ENCODE assay signal across 23 cellular contexts in the genomic region with DNA sequence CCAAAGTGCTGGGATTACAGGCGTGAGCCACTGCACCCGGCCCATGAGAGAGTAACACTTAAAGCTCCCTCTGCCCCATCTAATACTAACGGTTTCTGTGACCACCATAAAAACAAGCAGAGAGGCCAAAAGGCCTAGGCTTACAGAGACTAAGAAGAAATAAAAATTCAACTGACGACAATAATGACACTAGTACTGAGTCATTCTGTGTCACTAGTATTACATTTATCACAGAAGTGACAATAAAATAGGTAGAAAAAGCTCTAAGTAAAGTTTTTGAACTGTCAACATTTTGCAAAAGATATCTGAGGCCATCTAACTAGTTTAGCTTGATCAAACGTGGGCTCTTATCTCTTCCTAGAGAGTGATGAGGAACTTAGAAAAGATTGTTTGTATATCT.
"Had no signal": no experiment of that assay in that cellular context is flagged by ENCODE, and none has a peak within 500 bp of the region (broad histone marks: within the 10 kb centered on the region; RNA-seq: fewer than 3 reads in every experiment).

No MANE protein-coding gene starts in this region.

- ATAC-seq: activated CD4-positive, CD25-positive, alpha-beta regulatory T cell treated with anti-CD3 and anti-CD28 coated beads, Interleukin-2, amount 50 U/mL, for 24 hours; activated T-cell treated with anti-CD3 and anti-CD28 coated beads, Interleukin-2, amount 50 U/mL, for 4 hours; body of pancreas; left lung; natural killer cell had no signal

- H3K9me3 ChIP-seq: body of pancreas, esophagus muscularis mucosa, left lung, neutrophil, thyroid gland had no signal

- H3K27me3 Mint-ChIP-seq: activated naive CD8-positive, alpha-beta T cell had no signal

- H3K4me3 Mint-ChIP-seq: activated naive CD8-positive, alpha-beta T cell; activated T-cell treated with anti-CD3 and anti-CD28 coated beads, Interleukin-2, amount 50 U/mL, for 4 hours; natural killer cell had no signal

- DNase-seq: activated CD4-positive, alpha-beta T cell treated with anti-CD3 and anti-CD28 coated beads, Interleukin-2, amount 50 U/mL, for 4 hours; activated gamma-delta T cell treated with Interleukin-2 at 50 U/mL for 16 hours; activated T-cell treated with anti-CD3 and anti-CD28 coated beads, Interleukin-2, amount 50 U/mL, for 4 hours; amniotic stem cell; body of pancreas; central memory CD4-positive, alpha-beta T cell; cortex of kidney; effector CD4-positive, alpha-beta T cell; hippocampal formation; kidney; left lung; mammary epithelial cell; natural killer cell; posterior cingulate gyrus; retina; stimulated activated CD4-positive, alpha-beta T cell treated with anti-CD3 and anti-CD28 coated beads, Interleukin-12 subunit alpha, Interleukin-12 subunit beta, amount 100 ng/mL, for 4 hours; stimulated activated CD4-positive, alpha-beta T cell treated with anti-CD3 and anti-CD28 coated beads, Interleukin-2, amount 100 ng/mL, for 24 hours; T-helper 2 cell; thyroid gland had no signal

- H3K36me3 Mint-ChIP-seq: activated naive CD8-positive, alpha-beta T cell; natural killer cell had no signal

- H3K9me3 Mint-ChIP-seq: activated T-cell treated with anti-CD3 and anti-CD28 coated beads, Interleukin-2, amount 50 U/mL, for 4 hours; natural killer cell had no signal

- H3K27ac ChIP-seq: body of pancreas, esophagus muscularis mucosa, left lung, neutrophil had no signal

- H3K4me1 ChIP-seq: left lung had no signal

- H3K27me3 ChIP-seq: body of pancreas, esophagus muscularis mucosa, left lung, neutrophil, thyroid gland had no signal

- H3K4me3 ChIP-seq: body of pancreas, esophagus muscularis mucosa, left lung, thyroid gland had no signal

- H3K27ac Mint-ChIP-seq: activated naive CD8-positive, alpha-beta T cell had no signal

- H3K36me3 ChIP-seq: esophagus muscularis mucosa, left lung, neutrophil, thyroid gland had no signal
